ENCODE assay signal across 25 cellular contexts in genomic region chr10:507355-507699, GRCh38.
"Had no signal": no experiment of that assay in that cellular context is flagged by ENCODE, and none has a peak within 500 bp of the region (broad histone marks: within the 10 kb centered on the region; RNA-seq: fewer than 3 reads in every experiment).

No MANE protein-coding gene starts in this region.

- H3K27me3 ChIP-seq: colonic mucosa, esophagus muscularis mucosa, foreskin keratinocyte, heart right ventricle, ovary, right lobe of liver, suprapubic skin, transverse colon, vagina had no signal

- H3K4me2 ChIP-seq: smooth muscle cell had no signal

- H3K4me1 ChIP-seq: colonic mucosa, foreskin keratinocyte, right lobe of liver had no signal

- FAIRE-seq: keratinocyte had no signal

- DNase-seq: colonic mucosa; effector CD8-positive, alpha-beta T cell; foreskin keratinocyte; glutamatergic neuron; heart right ventricle; hypothalamus; midbrain; naive thymus-derived CD4-positive, alpha-beta T cell; occipital lobe; right lobe of liver; stimulated activated CD4-positive, alpha-beta T cell treated with anti-CD3 and anti-CD28 coated beads, Interleukin-12 subunit alpha, Interleukin-12 subunit beta, amount 100 ng/mL, for 4 hours; stimulated activated CD4-positive, alpha-beta T cell treated with anti-CD3 and anti-CD28 coated beads, Interleukin-1b, Interleukin-23, amount 100 ng/mL, for 48 hours; stimulated activated CD4-positive, alpha-beta T cell treated with anti-CD3 and anti-CD28 coated beads, Interleukin-4, amount 100 ng/mL, for 1 hour; stimulated activated CD8-positive, alpha-beta memory T cell treated with anti-CD3 and anti-CD28 coated beads, Interleukin-4, amount 100 ng/mL, for 48 hours; stimulated activated naive CD4-positive, alpha-beta T cell; stimulated activated naive CD8-positive, alpha-beta T cell treated with anti-CD3 and anti-CD28 coated beads, Interleukin-15, amount 100 ng/mL, for 72 hours; transverse colon had no signal

- ATAC-seq: foreskin keratinocyte; heart right ventricle; left lobe of liver; naive thymus-derived CD4-positive, alpha-beta T cell; right lobe of liver; stimulated activated naive CD8-positive, alpha-beta T cell treated with anti-CD3 and anti-CD28 coated beads, Interleukin-15, amount 100 ng/mL, for 72 hours had no signal

- H3K36me3 ChIP-seq: colonic mucosa, ovary, right lobe of liver, suprapubic skin, transverse colon, vagina had no signal

- H3K27ac ChIP-seq: colonic mucosa, epithelial cell of prostate, foreskin keratinocyte, heart right ventricle, ovary, right lobe of liver, suprapubic skin, transverse colon, vagina had no signal

- H3K9me3 ChIP-seq: colonic mucosa, esophagus muscularis mucosa, heart right ventricle, ovary, right lobe of liver, suprapubic skin, transverse colon, vagina had no signal

- H3K4me3 ChIP-seq: colonic mucosa, esophagus muscularis mucosa, heart right ventricle, ovary, right lobe of liver, smooth muscle cell, suprapubic skin, transverse colon, vagina had no signal
